Comparison of ENCODE assay signal across 1 cellular context in the genomic region with DNA sequence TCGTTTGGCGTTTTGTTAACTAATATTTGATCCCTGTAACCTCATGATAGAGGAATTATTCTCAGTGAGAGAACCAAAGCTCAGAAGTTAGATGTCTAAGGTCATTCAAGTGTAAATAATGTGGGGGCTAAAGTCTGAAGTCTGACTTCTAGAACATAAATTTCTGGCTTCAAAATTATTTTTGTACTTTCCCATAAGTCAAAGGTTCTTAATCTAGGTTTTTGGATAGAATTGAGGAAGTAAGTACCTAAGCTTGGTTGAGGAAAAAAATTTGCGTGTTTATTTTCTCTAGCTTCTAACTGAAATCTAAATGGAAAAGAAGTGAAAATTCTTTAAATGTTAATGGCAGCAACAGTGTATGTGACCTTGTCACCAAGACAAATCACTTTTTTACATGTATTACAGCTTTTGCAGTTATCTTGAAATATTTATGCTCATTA.
TF ChIP-seq lines count a peak whose summit lies in the region.

No MANE protein-coding gene starts in this region.

TF ChIP-seq in HCT116, 20 proteins besides CTCF, POLR2A, EP300 and RAD21 (continued from another document):
- TF ChIP-seq, protein P1, sequence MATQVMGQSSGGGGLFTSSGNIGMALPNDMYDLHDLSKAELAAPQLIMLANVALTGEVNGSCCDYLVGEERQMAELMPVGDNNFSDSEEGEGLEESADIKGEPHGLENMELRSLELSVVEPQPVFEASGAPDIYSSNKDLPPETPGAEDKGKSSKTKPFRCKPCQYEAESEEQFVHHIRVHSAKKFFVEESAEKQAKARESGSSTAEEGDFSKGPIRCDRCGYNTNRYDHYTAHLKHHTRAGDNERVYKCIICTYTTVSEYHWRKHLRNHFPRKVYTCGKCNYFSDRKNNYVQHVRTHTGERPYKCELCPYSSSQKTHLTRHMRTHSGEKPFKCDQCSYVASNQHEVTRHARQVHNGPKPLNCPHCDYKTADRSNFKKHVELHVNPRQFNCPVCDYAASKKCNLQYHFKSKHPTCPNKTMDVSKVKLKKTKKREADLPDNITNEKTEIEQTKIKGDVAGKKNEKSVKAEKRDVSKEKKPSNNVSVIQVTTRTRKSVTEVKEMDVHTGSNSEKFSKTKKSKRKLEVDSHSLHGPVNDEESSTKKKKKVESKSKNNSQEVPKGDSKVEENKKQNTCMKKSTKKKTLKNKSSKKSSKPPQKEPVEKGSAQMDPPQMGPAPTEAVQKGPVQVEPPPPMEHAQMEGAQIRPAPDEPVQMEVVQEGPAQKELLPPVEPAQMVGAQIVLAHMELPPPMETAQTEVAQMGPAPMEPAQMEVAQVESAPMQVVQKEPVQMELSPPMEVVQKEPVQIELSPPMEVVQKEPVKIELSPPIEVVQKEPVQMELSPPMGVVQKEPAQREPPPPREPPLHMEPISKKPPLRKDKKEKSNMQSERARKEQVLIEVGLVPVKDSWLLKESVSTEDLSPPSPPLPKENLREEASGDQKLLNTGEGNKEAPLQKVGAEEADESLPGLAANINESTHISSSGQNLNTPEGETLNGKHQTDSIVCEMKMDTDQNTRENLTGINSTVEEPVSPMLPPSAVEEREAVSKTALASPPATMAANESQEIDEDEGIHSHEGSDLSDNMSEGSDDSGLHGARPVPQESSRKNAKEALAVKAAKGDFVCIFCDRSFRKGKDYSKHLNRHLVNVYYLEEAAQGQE (IDR thresholded peaks at IDR 0.05; ENCODE audit: low read depth), result no peak
- TF ChIP-seq ZFX (IDR thresholded peaks at IDR 0.05) (no peak), EZH2phosphoT487 (IDR thresholded peaks at IDR 0.05; ENCODE audit: borderline replicate concordance) (no peak), ZBTB33 (IDR thresholded peaks at IDR 0.05; ENCODE audit: extremely low read depth, insufficient replicate concordance, low read length) (no peak)
